Comparison of ENCODE assay signal across 18 cellular contexts in genomic region chr5:157976429-157976828, GRCh38.
DNase-seq lines count a peak whose midpoint lies in the region; ATAC-seq, FAIRE-seq and TF ChIP-seq lines count a peak whose summit lies in the region.
"Had no signal": no experiment of that assay in that cellular context is flagged by ENCODE, and none has a peak within 500 bp of the region (broad histone marks: within the 10 kb centered on the region; RNA-seq: fewer than 3 reads in every experiment).

No MANE protein-coding gene starts in this region.

- no peak for TF ChIP-seq POLR2A in breast epithelium (IDR thresholded peaks at IDR 0.05)
- TF ChIP-seq POLR2A in HepG2 (IDR thresholded peaks at IDR 0.05; ENCODE audit: insufficient read depth in 1 of 2, low read depth in 2 of 2, low read length in 2 of 2), result no peak

- peak; percentile 79 for ATAC-seq in esophagus mucosa
- no peak for ATAC-seq in HepG2
- ATAC-seq: A549, GM12878 had no signal

- H3K9ac ChIP-seq in adipocyte (ENCODE audit: low read length), result no peak overlapping the region
- H3K9ac ChIP-seq in HepG2 (ENCODE audit: insufficient read depth, low read depth, low read length), result no peak overlapping the region
- no peak overlapping the region for H3K9ac ChIP-seq in MM.1S (ENCODE audit: low read length)
- H3K9ac ChIP-seq: BLaER1 had no signal

- H3K9me3 ChIP-seq in breast epithelium, result no peaks in the 10 kb centered on the region
- H3K9me3 ChIP-seq in adipocyte (ENCODE audit: control insufficient read depth, low read length), result no peaks in the 10 kb centered on the region
- H3K9me3 ChIP-seq in HepG2 (ENCODE audit: low read length), result no peaks in the 10 kb centered on the region
- no peaks in the 10 kb centered on the region for H3K9me3 ChIP-seq in MM.1S (replicated peaks; ENCODE audit: insufficient read depth, low read length)
- H3K9me3 ChIP-seq: A549, BLaER1, HAP-1 had no signal

- H3K27me3 Mint-ChIP-seq in MCF 10A (ENCODE audit: insufficient read depth, unreplicated experiment), result peaks cover 9% of the 10 kb centered on the region

- H3K4me1 Mint-ChIP-seq in MCF 10A (ENCODE audit: insufficient read depth, unreplicated experiment), result no peaks in the 10 kb centered on the region
- H3K4me1 Mint-ChIP-seq: CD14-positive monocyte; CD4-positive, alpha-beta memory T cell had no signal

- H3K4me2 ChIP-seq in HepG2 (ENCODE audit: low read depth, low read length), result no peak overlapping the region
- H3K4me2 ChIP-seq in MM.1S (ENCODE audit: low read depth, low read length), result no peak overlapping the region
- H3K4me2 ChIP-seq: A549, BLaER1 had no signal

- no peaks in the 10 kb centered on the region for H3K36me3 ChIP-seq in breast epithelium
- H3K36me3 ChIP-seq in adipocyte (ENCODE audit: control insufficient read depth, insufficient read depth, low read length, severe bottlenecking), result no peaks in the 10 kb centered on the region
- no peaks in the 10 kb centered on the region for H3K36me3 ChIP-seq in HepG2 (replicated peaks in 1 of 2; ENCODE audit: control insufficient read depth in 1 of 2, insufficient read depth in 2 of 2, low read length in 2 of 2)
- H3K36me3 ChIP-seq in MM.1S (replicated peaks; ENCODE audit: insufficient read depth, low read length), result no peaks in the 10 kb centered on the region
- H3K36me3 ChIP-seq: BLaER1, HAP-1 had no signal

- H4K20me1 ChIP-seq in HepG2 (ENCODE audit: insufficient read depth, low read length) (no peaks in the 10 kb centered on the region), MM.1S (ENCODE audit: insufficient read depth, low read length) (no peaks in the 10 kb centered on the region)
- H4K20me1 ChIP-seq: BLaER1 had no signal

- no peaks in the 10 kb centered on the region for H3K9me3 Mint-ChIP-seq in MCF 10A (ENCODE audit: unreplicated experiment)
- H3K9me3 Mint-ChIP-seq: CD14-positive monocyte had no signal

- CTCF ChIA-PET in MCF 10A (lab: Yijun Ruan, JAX) (interaction anchor here (0.5 to 3.6 kb wide), 4 partner anchors 16 to 1011 kb away, joined by 3 to 12 read pairs (median 4); no protein-coding TSS in a partner anchor), HepG2 (lab: Yijun Ruan, JAX; ENCODE audit: low intra/inter-chr PET ratio, low total read pairs) (no interaction called here)

- POLR2A ChIA-PET in MCF 10A (lab: Yijun Ruan, JAX) (no interaction called here), HepG2 (lab: Yijun Ruan, JAX) (no interaction called here)

- H3K4me3 Mint-ChIP-seq in MCF 10A (ENCODE audit: unreplicated experiment), result no peak overlapping the region
- H3K4me3 Mint-ChIP-seq: CD14-positive monocyte; CD4-positive, alpha-beta memory T cell had no signal

- no peak for TF ChIP-seq RAD21 in HepG2 (CRISPR knock-in tag; IDR thresholded peaks at IDR 0.05)

- in situ Hi-C loops in HepG2 (cut with HindIII; ENCODE audit: extremely low pct_ligation_motif_present, low pct_unique_long_range_greater_than_20kb), result no loop called here

- H3K4me1 ChIP-seq in breast epithelium, result no peaks in the 10 kb centered on the region
- H3K4me1 ChIP-seq in adipocyte (ENCODE audit: control insufficient read depth, insufficient read depth, low read length), result peaks cover 6% of the 10 kb centered on the region
- H3K4me1 ChIP-seq in HepG2 (ENCODE audit: insufficient read depth, low read length), result no peaks in the 10 kb centered on the region
- H3K4me1 ChIP-seq in MM.1S (ENCODE audit: low read length), result no peaks in the 10 kb centered on the region
- H3K4me1 ChIP-seq: A549, BLaER1, HAP-1 had no signal

- no peak overlapping the region for H2AFZ ChIP-seq in HepG2 (ENCODE audit: low read length)
- H2AFZ ChIP-seq in MM.1S (ENCODE audit: low read length), result no peak overlapping the region

- no peak for FAIRE-seq in HepG2 (lab: Jason Lieb, UNC)
- FAIRE-seq: A549, GM12878, GM19239 had no signal

- DNase-seq in MCF 10A (ENCODE audit: unreplicated experiment), result peak; percentile 27
- no peak for DNase-seq in breast epithelium (ENCODE audit: low spot score in 2 of 2)
- DNase-seq in adipocyte (ENCODE audit: low read depth), result peak; percentile 35
- DNase-seq in HepG2 (ENCODE audit: low spot score), result no peak
- DNase-seq in DMS 273 treated with DMSO at 0.1 percent for 48 hours (lab: John Stamatoyannopoulos, UW), result no peak
- no peak for DNase-seq in MM.1S
- DNase-seq: CD4-positive, alpha-beta memory T cell; DND-41; EL; IMR-90 had no signal

- BruUV-seq in MCF 10A (replicated peaks; lab: Mats Ljungman, UMichigan), result no TSS peak
- BruUV-seq in HepG2 (replicated peaks; lab: Mats Ljungman, UMichigan), result no TSS peak

- TF ChIP-seq CTCF in MCF 10A (IDR thresholded peaks at IDR 0.05; ENCODE audit: unreplicated experiment) (no peak), breast epithelium (IDR thresholded peaks at IDR 0.05) (no peak), HepG2 (CRISPR knock-in tag; IDR thresholded peaks at IDR 0.05) (no peak), MM.1S (IDR thresholded peaks at IDR 0.05; ENCODE audit: low read length) (no peak)

- H3K27ac Mint-ChIP-seq in MCF 10A (ENCODE audit: low read depth, unreplicated experiment), result no peak overlapping the region
- H3K27ac Mint-ChIP-seq: CD14-positive monocyte; CD4-positive, alpha-beta memory T cell had no signal

- intact Hi-C loops in MCF 10A (cut with micrococcal nuclease) (no loop called here), breast epithelium (cut with DNase I; ENCODE audit: low total_unique reads) (no loop called here), HepG2 (cut with micrococcal nuclease; ENCODE audit: unreplicated experiment) (no loop called here)

- H3K9me2 ChIP-seq in MM.1S (replicated peaks; ENCODE audit: insufficient read depth, low read length), result no peaks in the 10 kb centered on the region

- H3K27me3 ChIP-seq in breast epithelium (no peaks in the 10 kb centered on the region), adipocyte (replicated peaks; ENCODE audit: control insufficient read depth, insufficient read depth, low read length) (peaks cover 9% of the 10 kb centered on the region), HepG2 (ENCODE audit: control insufficient read depth in 1 of 2, insufficient read depth in 2 of 2, low read length in 2 of 2) (peaks cover 0 to 3% of the 10 kb centered on the region in 2 experiments; a peak in 1 of 5 replicates), MM.1S (replicated peaks; ENCODE audit: insufficient read depth, low read length) (no peaks in the 10 kb centered on the region)
- H3K27me3 ChIP-seq: BLaER1 had no signal

- H3K4me3 ChIP-seq in breast epithelium (no peak overlapping the region), adipocyte (ENCODE audit: low read length) (no peak overlapping the region), HepG2 (replicated peaks in 1 of 3; ENCODE audit: insufficient read depth in 1 of 3, low read depth in 2 of 3, low read length in 3 of 3) (no peak overlapping the region), MM.1S (ENCODE audit: low read length) (no peak overlapping the region)
- H3K4me3 ChIP-seq: A549, BLaER1, GM12878, HAP-1 had no signal

- TF ChIP-seq EP300 in HepG2 (IDR thresholded peaks at IDR 0.05; ENCODE audit: low read depth in 2 of 2, low read length in 2 of 2) (no peak), HepG2 (CRISPR knock-in tag; IDR thresholded peaks at IDR 0.05; ENCODE audit: borderline replicate concordance) (no peak)

- H3F3A ChIP-seq in MM.1S (ENCODE audit: insufficient read depth, low read length), result no peaks in the 10 kb centered on the region

- H3K36me3 Mint-ChIP-seq in MCF 10A (ENCODE audit: insufficient read depth, unreplicated experiment), result no peaks in the 10 kb centered on the region
- H3K36me3 Mint-ChIP-seq: CD14-positive monocyte; CD4-positive, alpha-beta memory T cell had no signal

- H3K79me2 ChIP-seq in HepG2 (ENCODE audit: insufficient read depth, low read length), result no peaks in the 10 kb centered on the region
- H3K79me2 ChIP-seq in MM.1S (ENCODE audit: low read length), result no peaks in the 10 kb centered on the region

- no peak overlapping the region for H3K27ac ChIP-seq in breast epithelium
- no peak overlapping the region for H3K27ac ChIP-seq in HepG2 (ENCODE audit: extremely low read length, insufficient read depth, low read length)
- no peak overlapping the region for H3K27ac ChIP-seq in MM.1S (ENCODE audit: low read length)
- H3K27ac ChIP-seq: 22Rv1, A549, BLaER1 had no signal

TF ChIP-seq in HepG2, 621 proteins besides CTCF, POLR2A, EP300 and RAD21:
- TF ChIP-seq DRAP1 (CRISPR knock-in tag; IDR thresholded peaks at IDR 0.05) (no peak), NKX3-1 (CRISPR knock-in tag; IDR thresholded peaks at IDR 0.05) (no peak), SMAD9 (CRISPR knock-in tag; IDR thresholded peaks at IDR 0.05) (no peak), CC2D1A (CRISPR knock-in tag; IDR thresholded peaks at IDR 0.05) (no peak), ISL2 (CRISPR knock-in tag; IDR thresholded peaks at IDR 0.05) (no peak)
- TF ChIP-seq, protein P1, sequence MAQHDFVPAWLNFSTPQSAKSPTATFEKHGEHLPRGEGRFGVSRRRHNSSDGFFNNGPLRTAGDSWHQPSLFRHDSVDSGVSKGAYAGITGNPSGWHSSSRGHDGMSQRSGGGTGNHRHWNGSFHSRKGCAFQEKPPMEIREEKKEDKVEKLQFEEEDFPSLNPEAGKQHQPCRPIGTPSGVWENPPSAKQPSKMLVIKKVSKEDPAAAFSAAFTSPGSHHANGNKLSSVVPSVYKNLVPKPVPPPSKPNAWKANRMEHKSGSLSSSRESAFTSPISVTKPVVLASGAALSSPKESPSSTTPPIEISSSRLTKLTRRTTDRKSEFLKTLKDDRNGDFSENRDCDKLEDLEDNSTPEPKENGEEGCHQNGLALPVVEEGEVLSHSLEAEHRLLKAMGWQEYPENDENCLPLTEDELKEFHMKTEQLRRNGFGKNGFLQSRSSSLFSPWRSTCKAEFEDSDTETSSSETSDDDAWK (CRISPR knock-in tag; IDR thresholded peaks at IDR 0.05), result no peak
TF ChIP-seq in HepG2: peak in this region for 0.

Comparison
In these comparisons a context has a peak if more than half of its experiments do, and no peak if none do; other contexts are left out.
1. DNase-seq: peak in MCF 10A (single experiment) and adipocyte (single experiment); none in breast epithelium (0 of 2), HepG2 (single experiment), DMS 273 treated with DMSO at 0.1 percent for 48 hours (single experiment) and MM.1S (single experiment).